In genomic region chr10:659710-660141, GRCh38 we compare ENCODE assay signal across 10 cellular contexts. TPM values are rescaled to one million over a fixed set of nuclear protein-coding genes. Genes with fewer than 3 reads are reported as not detected.
A peak's percentile ranks its signal among the peaks of the same experiment; 100 is the strongest.
DNase-seq lines count a peak whose midpoint lies in the region; ATAC-seq, FAIRE-seq and TF ChIP-seq lines count a peak whose summit lies in the region.
"Had no signal": no experiment of that assay in that cellular context is flagged by ENCODE, and none has a peak within 500 bp of the region (broad histone marks: within the 10 kb centered on the region; RNA-seq: fewer than 3 reads in every experiment).

No MANE protein-coding gene starts in this region.

- H3K4me1 ChIP-seq in astrocyte (ENCODE audit: insufficient read depth, low read length) (peaks cover 27% of the 10 kb centered on the region), skeletal muscle tissue (ENCODE audit: control insufficient read depth in 3 of 3, insufficient read depth in 3 of 3, low read length in 3 of 3) (peaks cover 35 to 68% (median 48%) of the 10 kb centered on the region in 3 donors)
- H3K4me1 ChIP-seq: parathyroid adenoma had no signal

- no peaks in the 10 kb centered on the region for H3K36me3 Mint-ChIP-seq in astrocyte (ENCODE audit: low read depth, unreplicated experiment)

- no peaks in the 10 kb centered on the region for H3K9me3 Mint-ChIP-seq in astrocyte (ENCODE audit: unreplicated experiment)
- H3K9me3 Mint-ChIP-seq: activated CD4-positive, alpha-beta T cell treated with anti-CD3 and anti-CD28 coated beads, Interleukin-2, amount 10 ng/mL, durations not matched to agents 7 days and 5 days had no signal

- peak overlapping the region; percentile 51 for H3K4me3 Mint-ChIP-seq in astrocyte (ENCODE audit: unreplicated experiment)
- H3K4me3 Mint-ChIP-seq: activated CD4-positive, alpha-beta T cell treated with anti-CD3 and anti-CD28 coated beads, Interleukin-2, amount 10 ng/mL, durations not matched to agents 7 days and 5 days had no signal

- H3K9me3 ChIP-seq in astrocyte (ENCODE audit: insufficient read depth, low read depth, low read length) (no peaks in the 10 kb centered on the region), skeletal muscle tissue (ENCODE audit: control insufficient read depth in 3 of 3, low read length in 3 of 3) (no peaks in the 10 kb centered on the region)

- peaks cover 77% of the 10 kb centered on the region for H4K20me1 ChIP-seq in astrocyte (ENCODE audit: insufficient read depth, low read length)

- FAIRE-seq in astrocyte (lab: Jason Lieb, UNC) = peak; percentile 77

- H3K27ac ChIP-seq in astrocyte (ENCODE audit: low read depth, low read length) = peak overlapping the region; percentile 79
- H3K27ac ChIP-seq in skeletal muscle tissue (ENCODE audit: low read depth, low read length) = peak overlapping the region; percentile 81

- no peaks in the 10 kb centered on the region for H3K36me3 ChIP-seq in astrocyte (ENCODE audit: insufficient read depth, low read length)
- no peaks in the 10 kb centered on the region for H3K36me3 ChIP-seq in skeletal muscle tissue (ENCODE audit: control insufficient read depth in 3 of 3, insufficient read depth in 3 of 3, low read length in 3 of 3)

- DNase-seq in GM04504 (ENCODE audit: low read depth) (peak; percentile 75), astrocyte (ENCODE audit: low read depth) (peak; percentile 89), iris pigment epithelial cell (ENCODE audit: low read depth) (peak; percentile 83), NCI-H526 treated with DMSO at 0.1 percent for 48 hours (lab: John Stamatoyannopoulos, UW) (no peak), germinal center (ENCODE audit: low spot score) (no peak)
- DNase-seq: activated CD4-positive, alpha-beta T cell treated with anti-CD3 and anti-CD28 coated beads, Interleukin-2, amount 10 ng/mL, durations not matched to agents 7 days and 5 days had no signal

- ATAC-seq in GM18870 (IDR thresholded peaks at IDR 0.05; ENCODE audit: unreplicated experiment) (no peak), GM21390 (IDR thresholded peaks at IDR 0.05; ENCODE audit: unreplicated experiment) (no peak)

- no peak for TF ChIP-seq CTCF in astrocyte (IDR thresholded peaks at IDR 0.05; ENCODE audit: insufficient read depth, low read depth, low read length)

- peak overlapping the region; percentile 30 for H3K4me3 ChIP-seq in astrocyte (ENCODE audit: insufficient read depth, low read depth, low read length)
- H3K4me3 ChIP-seq in skeletal muscle tissue (ENCODE audit: low read length in 3 of 3) = no peak overlapping the region

- H2AFZ ChIP-seq in astrocyte (ENCODE audit: low read depth, low read length) = no peak overlapping the region
- H2AFZ ChIP-seq: parathyroid adenoma had no signal

- H3K9ac ChIP-seq in astrocyte (ENCODE audit: low read length) = peak overlapping the region; percentile 77
- no peak overlapping the region for H3K9ac ChIP-seq in skeletal muscle tissue (ENCODE audit: low read depth in 1 of 3, low read length in 3 of 3)
- H3K9ac ChIP-seq: parathyroid adenoma had no signal

- peaks cover 48% of the 10 kb centered on the region for H3K4me1 Mint-ChIP-seq in astrocyte (ENCODE audit: low read depth, unreplicated experiment)

- H3K27me3 ChIP-seq in astrocyte (ENCODE audit: insufficient read depth, low read length) = no peaks in the 10 kb centered on the region
- H3K27me3 ChIP-seq in skeletal muscle tissue (ENCODE audit: control insufficient read depth in 3 of 3, insufficient read depth in 3 of 3, low read length in 3 of 3) = no peaks in the 10 kb centered on the region

- no peaks in the 10 kb centered on the region for H3K27me3 Mint-ChIP-seq in astrocyte (ENCODE audit: low read depth, unreplicated experiment)
- H3K27me3 Mint-ChIP-seq: activated CD4-positive, alpha-beta T cell treated with anti-CD3 and anti-CD28 coated beads, Interleukin-2, amount 10 ng/mL, durations not matched to agents 7 days and 5 days had no signal

- H3K79me2 ChIP-seq in astrocyte (ENCODE audit: insufficient read depth, low read length) = peaks cover 89% of the 10 kb centered on the region

- peak overlapping the region; percentile 59 for H3K27ac Mint-ChIP-seq in astrocyte (ENCODE audit: unreplicated experiment)
- H3K27ac Mint-ChIP-seq: activated CD4-positive, alpha-beta T cell treated with anti-CD3 and anti-CD28 coated beads, Interleukin-2, amount 10 ng/mL, durations not matched to agents 7 days and 5 days had no signal

- H3K4me2 ChIP-seq in astrocyte (ENCODE audit: low read length) = peak overlapping the region; percentile 78

RNA-seq across cellular contexts. Expression of gene DIP2C, which starts 29.7 kb away (rescaled TPM):
- 27.3 and 30.1 TPM in 2 replicates for total RNA-seq in astrocyte
- 18.8 TPM for total RNA-seq in skeletal muscle tissue

Comparison
In these comparisons a context has a peak if more than half of its experiments do, and no peak if none do; other contexts are left out.
1. DNase-seq: peak in GM04504 (single experiment), astrocyte (single experiment) and iris pigment epithelial cell (single experiment); none in NCI-H526 treated with DMSO at 0.1 percent for 48 hours (single experiment) and germinal center (single experiment).